Comparison of ENCODE assay signal across 2 cellular contexts in the genomic region with DNA sequence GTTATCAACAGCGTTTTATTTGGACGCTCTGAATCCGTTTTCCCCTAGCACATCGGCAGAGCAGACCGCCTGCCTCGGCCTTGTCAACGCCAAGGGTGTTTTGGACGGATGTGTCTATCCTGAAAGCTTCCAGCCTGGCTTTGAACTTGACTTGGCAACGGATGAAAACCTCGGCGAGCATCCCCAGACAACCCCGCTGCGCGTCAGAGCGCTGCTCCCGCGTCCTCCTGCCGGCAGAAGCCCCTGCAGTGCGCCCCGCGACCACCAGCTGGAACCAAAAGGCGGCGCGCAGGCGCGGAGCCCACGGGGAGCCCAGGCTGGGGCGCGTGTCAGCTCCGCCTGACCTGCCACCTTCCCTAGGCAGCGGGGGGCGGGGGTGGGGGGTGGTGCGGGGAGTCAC.
TF ChIP-seq lines count a peak whose summit lies in the region.

No MANE protein-coding gene starts in this region.

TF ChIP-seq in SK-N-SH treated with all-trans-retinoic acid at 6 μM for 48 hours, 23 proteins besides CTCF, POLR2A, EP300 and RAD21 (continued from another document):
- TF ChIP-seq, protein P1, sequence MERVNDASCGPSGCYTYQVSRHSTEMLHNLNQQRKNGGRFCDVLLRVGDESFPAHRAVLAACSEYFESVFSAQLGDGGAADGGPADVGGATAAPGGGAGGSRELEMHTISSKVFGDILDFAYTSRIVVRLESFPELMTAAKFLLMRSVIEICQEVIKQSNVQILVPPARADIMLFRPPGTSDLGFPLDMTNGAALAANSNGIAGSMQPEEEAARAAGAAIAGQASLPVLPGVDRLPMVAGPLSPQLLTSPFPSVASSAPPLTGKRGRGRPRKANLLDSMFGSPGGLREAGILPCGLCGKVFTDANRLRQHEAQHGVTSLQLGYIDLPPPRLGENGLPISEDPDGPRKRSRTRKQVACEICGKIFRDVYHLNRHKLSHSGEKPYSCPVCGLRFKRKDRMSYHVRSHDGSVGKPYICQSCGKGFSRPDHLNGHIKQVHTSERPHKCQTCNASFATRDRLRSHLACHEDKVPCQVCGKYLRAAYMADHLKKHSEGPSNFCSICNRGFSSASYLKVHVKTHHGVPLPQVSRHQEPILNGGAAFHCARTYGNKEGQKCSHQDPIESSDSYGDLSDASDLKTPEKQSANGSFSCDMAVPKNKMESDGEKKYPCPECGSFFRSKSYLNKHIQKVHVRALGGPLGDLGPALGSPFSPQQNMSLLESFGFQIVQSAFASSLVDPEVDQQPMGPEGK (CRISPR knock-in tag; IDR thresholded peaks at IDR 0.05; ENCODE audit: borderline replicate concordance): no peak
- TF ChIP-seq TOX (CRISPR knock-in tag; IDR thresholded peaks at IDR 0.05; ENCODE audit: borderline replicate concordance) (no peak), ARNTL (CRISPR knock-in tag; IDR thresholded peaks at IDR 0.05; ENCODE audit: borderline replicate concordance, low read depth) (no peak), ZFP30 (CRISPR knock-in tag; IDR thresholded peaks at IDR 0.05) (no peak), ZC3H10 (CRISPR knock-in tag; IDR thresholded peaks at IDR 0.05) (no peak), PPARA (CRISPR knock-in tag; IDR thresholded peaks at IDR 0.05; ENCODE audit: borderline replicate concordance) (no peak), OSR1 (CRISPR knock-in tag; IDR thresholded peaks at IDR 0.05) (no peak)
- TF ChIP-seq, protein P2, sequence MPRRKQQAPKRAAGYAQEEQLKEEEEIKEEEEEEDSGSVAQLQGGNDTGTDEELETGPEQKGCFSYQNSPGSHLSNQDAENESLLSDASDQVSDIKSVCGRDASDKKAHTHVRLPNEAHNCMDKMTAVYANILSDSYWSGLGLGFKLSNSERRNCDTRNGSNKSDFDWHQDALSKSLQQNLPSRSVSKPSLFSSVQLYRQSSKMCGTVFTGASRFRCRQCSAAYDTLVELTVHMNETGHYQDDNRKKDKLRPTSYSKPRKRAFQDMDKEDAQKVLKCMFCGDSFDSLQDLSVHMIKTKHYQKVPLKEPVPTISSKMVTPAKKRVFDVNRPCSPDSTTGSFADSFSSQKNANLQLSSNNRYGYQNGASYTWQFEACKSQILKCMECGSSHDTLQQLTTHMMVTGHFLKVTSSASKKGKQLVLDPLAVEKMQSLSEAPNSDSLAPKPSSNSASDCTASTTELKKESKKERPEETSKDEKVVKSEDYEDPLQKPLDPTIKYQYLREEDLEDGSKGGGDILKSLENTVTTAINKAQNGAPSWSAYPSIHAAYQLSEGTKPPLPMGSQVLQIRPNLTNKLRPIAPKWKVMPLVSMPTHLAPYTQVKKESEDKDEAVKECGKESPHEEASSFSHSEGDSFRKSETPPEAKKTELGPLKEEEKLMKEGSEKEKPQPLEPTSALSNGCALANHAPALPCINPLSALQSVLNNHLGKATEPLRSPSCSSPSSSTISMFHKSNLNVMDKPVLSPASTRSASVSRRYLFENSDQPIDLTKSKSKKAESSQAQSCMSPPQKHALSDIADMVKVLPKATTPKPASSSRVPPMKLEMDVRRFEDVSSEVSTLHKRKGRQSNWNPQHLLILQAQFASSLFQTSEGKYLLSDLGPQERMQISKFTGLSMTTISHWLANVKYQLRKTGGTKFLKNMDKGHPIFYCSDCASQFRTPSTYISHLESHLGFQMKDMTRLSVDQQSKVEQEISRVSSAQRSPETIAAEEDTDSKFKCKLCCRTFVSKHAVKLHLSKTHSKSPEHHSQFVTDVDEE (CRISPR knock-in tag; IDR thresholded peaks at IDR 0.05): no peak
- TF ChIP-seq, protein P3, sequence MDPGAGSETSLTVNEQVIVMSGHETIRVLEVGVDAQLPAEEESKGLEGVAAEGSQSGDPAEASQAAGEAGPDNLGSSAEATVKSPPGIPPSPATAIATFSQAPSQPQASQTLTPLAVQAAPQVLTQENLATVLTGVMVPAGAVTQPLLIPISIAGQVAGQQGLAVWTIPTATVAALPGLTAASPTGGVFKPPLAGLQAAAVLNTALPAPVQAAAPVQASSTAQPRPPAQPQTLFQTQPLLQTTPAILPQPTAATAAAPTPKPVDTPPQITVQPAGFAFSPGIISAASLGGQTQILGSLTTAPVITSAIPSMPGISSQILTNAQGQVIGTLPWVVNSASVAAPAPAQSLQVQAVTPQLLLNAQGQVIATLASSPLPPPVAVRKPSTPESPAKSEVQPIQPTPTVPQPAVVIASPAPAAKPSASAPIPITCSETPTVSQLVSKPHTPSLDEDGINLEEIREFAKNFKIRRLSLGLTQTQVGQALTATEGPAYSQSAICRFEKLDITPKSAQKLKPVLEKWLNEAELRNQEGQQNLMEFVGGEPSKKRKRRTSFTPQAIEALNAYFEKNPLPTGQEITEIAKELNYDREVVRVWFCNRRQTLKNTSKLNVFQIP (CRISPR knock-in tag; IDR thresholded peaks at IDR 0.05; ENCODE audit: borderline replicate concordance, low read depth): no peak
- TF ChIP-seq, protein P4, sequence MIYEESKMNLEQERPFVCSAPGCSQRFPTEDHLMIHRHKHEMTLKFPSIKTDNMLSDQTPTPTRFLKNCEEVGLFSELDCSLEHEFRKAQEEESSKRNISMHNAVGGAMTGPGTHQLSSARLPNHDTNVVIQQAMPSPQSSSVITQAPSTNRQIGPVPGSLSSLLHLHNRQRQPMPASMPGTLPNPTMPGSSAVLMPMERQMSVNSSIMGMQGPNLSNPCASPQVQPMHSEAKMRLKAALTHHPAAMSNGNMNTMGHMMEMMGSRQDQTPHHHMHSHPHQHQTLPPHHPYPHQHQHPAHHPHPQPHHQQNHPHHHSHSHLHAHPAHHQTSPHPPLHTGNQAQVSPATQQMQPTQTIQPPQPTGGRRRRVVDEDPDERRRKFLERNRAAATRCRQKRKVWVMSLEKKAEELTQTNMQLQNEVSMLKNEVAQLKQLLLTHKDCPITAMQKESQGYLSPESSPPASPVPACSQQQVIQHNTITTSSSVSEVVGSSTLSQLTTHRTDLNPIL (CRISPR knock-in tag; IDR thresholded peaks at IDR 0.05; ENCODE audit: low read depth): no peak

TF ChIP-seq in neural cell, 6 proteins besides CTCF, POLR2A, EP300 and RAD21 (continued from another document):
- TF ChIP-seq, protein P5, sequence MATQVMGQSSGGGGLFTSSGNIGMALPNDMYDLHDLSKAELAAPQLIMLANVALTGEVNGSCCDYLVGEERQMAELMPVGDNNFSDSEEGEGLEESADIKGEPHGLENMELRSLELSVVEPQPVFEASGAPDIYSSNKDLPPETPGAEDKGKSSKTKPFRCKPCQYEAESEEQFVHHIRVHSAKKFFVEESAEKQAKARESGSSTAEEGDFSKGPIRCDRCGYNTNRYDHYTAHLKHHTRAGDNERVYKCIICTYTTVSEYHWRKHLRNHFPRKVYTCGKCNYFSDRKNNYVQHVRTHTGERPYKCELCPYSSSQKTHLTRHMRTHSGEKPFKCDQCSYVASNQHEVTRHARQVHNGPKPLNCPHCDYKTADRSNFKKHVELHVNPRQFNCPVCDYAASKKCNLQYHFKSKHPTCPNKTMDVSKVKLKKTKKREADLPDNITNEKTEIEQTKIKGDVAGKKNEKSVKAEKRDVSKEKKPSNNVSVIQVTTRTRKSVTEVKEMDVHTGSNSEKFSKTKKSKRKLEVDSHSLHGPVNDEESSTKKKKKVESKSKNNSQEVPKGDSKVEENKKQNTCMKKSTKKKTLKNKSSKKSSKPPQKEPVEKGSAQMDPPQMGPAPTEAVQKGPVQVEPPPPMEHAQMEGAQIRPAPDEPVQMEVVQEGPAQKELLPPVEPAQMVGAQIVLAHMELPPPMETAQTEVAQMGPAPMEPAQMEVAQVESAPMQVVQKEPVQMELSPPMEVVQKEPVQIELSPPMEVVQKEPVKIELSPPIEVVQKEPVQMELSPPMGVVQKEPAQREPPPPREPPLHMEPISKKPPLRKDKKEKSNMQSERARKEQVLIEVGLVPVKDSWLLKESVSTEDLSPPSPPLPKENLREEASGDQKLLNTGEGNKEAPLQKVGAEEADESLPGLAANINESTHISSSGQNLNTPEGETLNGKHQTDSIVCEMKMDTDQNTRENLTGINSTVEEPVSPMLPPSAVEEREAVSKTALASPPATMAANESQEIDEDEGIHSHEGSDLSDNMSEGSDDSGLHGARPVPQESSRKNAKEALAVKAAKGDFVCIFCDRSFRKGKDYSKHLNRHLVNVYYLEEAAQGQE (IDR thresholded peaks at IDR 0.05; ENCODE audit: borderline replicate concordance): no peak
- TF ChIP-seq TAF1 (IDR thresholded peaks at IDR 0.05; ENCODE audit: low read depth) (no peak), EZH2 (IDR thresholded peaks at IDR 0.05; ENCODE audit: borderline replicate concordance, insufficient read depth, low read length, poor library complexity, severe bottlenecking) (no peak)
